Comparison of ENCODE assay signal across 2 cellular contexts in genomic region chr1:44222397-44223334, GRCh38.
TF ChIP-seq lines count a peak whose summit lies in the region.

No MANE protein-coding gene starts in this region.

TF ChIP-seq in SK-N-SH, 30 proteins besides CTCF, POLR2A, EP300 and RAD21:
- TF ChIP-seq SMC3 (IDR thresholded peaks at IDR 0.05; ENCODE audit: low read depth, low read length), result no peak

TF ChIP-seq in SK-N-SH treated with all-trans-retinoic acid at 6 μM for 48 hours, 23 proteins besides CTCF, POLR2A, EP300 and RAD21:
- no peak for TF ChIP-seq ZNF8 (CRISPR knock-in tag; IDR thresholded peaks at IDR 0.05)
- no peak for TF ChIP-seq ZFP3 (CRISPR knock-in tag; IDR thresholded peaks at IDR 0.05)
- TF ChIP-seq ZNF70 (CRISPR knock-in tag; IDR thresholded peaks at IDR 0.05), result no peak
- TF ChIP-seq RARB (CRISPR knock-in tag; IDR thresholded peaks at IDR 0.05), result no peak
- TF ChIP-seq ZNF565 (CRISPR knock-in tag; conservative IDR thresholded peaks at IDR 0.05; ENCODE audit: low read depth), result no peak
- no peak for TF ChIP-seq GLIS3 (CRISPR knock-in tag; IDR thresholded peaks at IDR 0.05)
- TF ChIP-seq SNAI2 (CRISPR knock-in tag; IDR thresholded peaks at IDR 0.05), result no peak
- no peak for TF ChIP-seq TOX (CRISPR knock-in tag; IDR thresholded peaks at IDR 0.05; ENCODE audit: borderline replicate concordance)
- no peak for TF ChIP-seq ZC3H10 (CRISPR knock-in tag; IDR thresholded peaks at IDR 0.05)
- no peak for TF ChIP-seq CSDC2 (CRISPR knock-in tag; IDR thresholded peaks at IDR 0.05)
- no peak for TF ChIP-seq TCF4 (CRISPR knock-in tag; IDR thresholded peaks at IDR 0.05; ENCODE audit: borderline replicate concordance)
- no peak for TF ChIP-seq BACH2 (CRISPR knock-in tag; IDR thresholded peaks at IDR 0.05; ENCODE audit: borderline replicate concordance)
- TF ChIP-seq ISL1 (CRISPR knock-in tag; IDR thresholded peaks at IDR 0.05), result no peak
- no peak for TF ChIP-seq POU6F1 (CRISPR knock-in tag; IDR thresholded peaks at IDR 0.05; ENCODE audit: borderline replicate concordance, low read depth)
- TF ChIP-seq, protein P1, sequence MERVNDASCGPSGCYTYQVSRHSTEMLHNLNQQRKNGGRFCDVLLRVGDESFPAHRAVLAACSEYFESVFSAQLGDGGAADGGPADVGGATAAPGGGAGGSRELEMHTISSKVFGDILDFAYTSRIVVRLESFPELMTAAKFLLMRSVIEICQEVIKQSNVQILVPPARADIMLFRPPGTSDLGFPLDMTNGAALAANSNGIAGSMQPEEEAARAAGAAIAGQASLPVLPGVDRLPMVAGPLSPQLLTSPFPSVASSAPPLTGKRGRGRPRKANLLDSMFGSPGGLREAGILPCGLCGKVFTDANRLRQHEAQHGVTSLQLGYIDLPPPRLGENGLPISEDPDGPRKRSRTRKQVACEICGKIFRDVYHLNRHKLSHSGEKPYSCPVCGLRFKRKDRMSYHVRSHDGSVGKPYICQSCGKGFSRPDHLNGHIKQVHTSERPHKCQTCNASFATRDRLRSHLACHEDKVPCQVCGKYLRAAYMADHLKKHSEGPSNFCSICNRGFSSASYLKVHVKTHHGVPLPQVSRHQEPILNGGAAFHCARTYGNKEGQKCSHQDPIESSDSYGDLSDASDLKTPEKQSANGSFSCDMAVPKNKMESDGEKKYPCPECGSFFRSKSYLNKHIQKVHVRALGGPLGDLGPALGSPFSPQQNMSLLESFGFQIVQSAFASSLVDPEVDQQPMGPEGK (CRISPR knock-in tag; IDR thresholded peaks at IDR 0.05; ENCODE audit: borderline replicate concordance), result no peak
- TF ChIP-seq ZFP30 (CRISPR knock-in tag; IDR thresholded peaks at IDR 0.05), result no peak
